28 cellular contexts compared by ENCODE assay signal in genomic region chr2:133418021-133418420, GRCh38.
A peak's percentile ranks its signal among the peaks of the same experiment; 100 is the strongest.
DNase-seq lines count a peak whose midpoint lies in the region; ATAC-seq, FAIRE-seq and TF ChIP-seq lines count a peak whose summit lies in the region.
"Had no signal": no experiment of that assay in that cellular context is flagged by ENCODE, and none has a peak within 500 bp of the region (broad histone marks: within the 10 kb centered on the region; RNA-seq: fewer than 3 reads in every experiment).

No MANE protein-coding gene starts in this region.

- H3K36me3 Mint-ChIP-seq in Caco-2 (ENCODE audit: insufficient read depth, unreplicated experiment) = no peaks in the 10 kb centered on the region
- H3K36me3 Mint-ChIP-seq: activated naive CD4-positive, alpha-beta T cell treated with anti-CD3 and anti-CD28 coated beads, Interleukin-2, amount 10 ng/mL, durations not matched to agents 7 days and 5 days; natural killer cell had no signal

- peak overlapping the region; percentile 53 for H3K4me2 ChIP-seq in A549

- H3K4me3 Mint-ChIP-seq in Caco-2 (ENCODE audit: unreplicated experiment) = no peak overlapping the region
- H3K4me3 Mint-ChIP-seq: activated B cell treated with CpG ODN at 0.5 μM for 24 hours; activated CD8-positive, alpha-beta T cell treated with anti-CD3 and anti-CD28 coated beads for 36 hours; activated naive CD4-positive, alpha-beta T cell treated with anti-CD3 and anti-CD28 coated beads, Interleukin-2, amount 10 ng/mL, durations not matched to agents 7 days and 5 days; natural killer cell had no signal

- TF ChIP-seq RAD21 in A549 (conservative IDR thresholded peaks at IDR 0.05 in 1 of 2, IDR thresholded peaks at IDR 0.05 in 1 of 2) = no peak

- FAIRE-seq in A549 (lab: Jason Lieb, UNC) = no peak
- FAIRE-seq: urothelium cell line had no signal

- no peak for TF ChIP-seq CTCF in A549 (IDR thresholded peaks at IDR 0.05)
- no peak for TF ChIP-seq CTCF in Caco-2 (IDR thresholded peaks at IDR 0.05; ENCODE audit: insufficient read depth in 1 of 2, low read depth in 1 of 2, low read length in 1 of 2, severe bottlenecking in 1 of 2, unreplicated experiment in 1 of 2)

- H3K9me3 Mint-ChIP-seq in Caco-2 (ENCODE audit: unreplicated experiment) = no peaks in the 10 kb centered on the region
- H3K9me3 Mint-ChIP-seq: activated B cell treated with CpG ODN at 0.5 μM for 24 hours; activated CD8-positive, alpha-beta T cell treated with anti-CD3 and anti-CD28 coated beads for 36 hours had no signal

- no TSS peak for BruUV-seq in Caco-2 (replicated peaks; lab: Mats Ljungman, UMichigan)

- WGBS in A549 (ENCODE audit: missing lambda C conversion rate) = 31% methylated on average over 2 of the region's 2 CpGs

- ATAC-seq in A549 = no peak
- ATAC-seq in GM19397 (IDR thresholded peaks at IDR 0.05; ENCODE audit: unreplicated experiment) = peak; percentile 27
- peak; percentile 39 for ATAC-seq in HG03108 (IDR thresholded peaks at IDR 0.05; ENCODE audit: unreplicated experiment)
- no peak for ATAC-seq in esophagus mucosa
- ATAC-seq: activated CD8-positive, alpha-beta T cell treated with anti-CD3 and anti-CD28 coated beads for 36 hours; left colon; natural killer cell had no signal

- CTCF ChIA-PET in A549 (lab: Yijun Ruan, JAX) = interaction anchor here (0.6 to 1.7 kb wide), 5 partner anchors 10 to 426 kb away, joined by 3 to 4 read pairs (median 3); no protein-coding TSS in a partner anchor
- CTCF ChIA-PET in Caco-2 (lab: Charles Lee) = no interaction called here

- H3K36me3 ChIP-seq in Caco-2 (ENCODE audit: control insufficient read depth, insufficient read depth, low read length) = no peaks in the 10 kb centered on the region
- H3K36me3 ChIP-seq: ascending aorta, esophagus squamous epithelium had no signal

- TF ChIP-seq POLR2A in A549 (IDR thresholded peaks at IDR 0.05; ENCODE audit: low read length) = no peak

- DNase-seq in A549 (ENCODE audit: low read depth in 1 of 2, low spot score in 1 of 2) (no peak), amniotic epithelial cell (ENCODE audit: low read depth) (peak; percentile 49), Caco-2 (no peak), NCI-H146 treated with DMSO at 0.1 percent for 48 hours (lab: John Stamatoyannopoulos, UW; ENCODE audit: unreplicated experiment) (no peak)
- DNase-seq in activated CD4-positive, alpha-beta T cell treated with anti-CD3 and anti-CD28 coated beads, Interleukin-2, amount 50 U/mL, for 4 hours = no peak
- DNase-seq: activated B cell treated with CpG ODN at 0.5 μM for 24 hours; activated CD8-positive, alpha-beta T cell treated with anti-CD3 and anti-CD28 coated beads for 36 hours; activated naive CD4-positive, alpha-beta T cell treated with anti-CD3 and anti-CD28 coated beads, Interleukin-2, amount 10 ng/mL, durations not matched to agents 7 days and 5 days; activated T-cell treated with anti-CD3 and anti-CD28 coated beads, Interleukin-2, amount 50 U/mL, for 1 hour; cerebellar nuclear complex; DND-41; effector CD8-positive, alpha-beta T cell; esophagus squamous epithelium; HCEC 1CT; KG1; left colon; natural killer cell; NCI-H2029 treated with DMSO at 0.1 percent for 48 hours; NCI-H446; posterior cingulate gyrus; RPMI8226; T1000 had no signal

- no peak overlapping the region for H3K27ac Mint-ChIP-seq in Caco-2 (ENCODE audit: unreplicated experiment)
- H3K27ac Mint-ChIP-seq: activated B cell treated with CpG ODN at 0.5 μM for 24 hours; activated CD8-positive, alpha-beta T cell treated with anti-CD3 and anti-CD28 coated beads for 36 hours; activated naive CD4-positive, alpha-beta T cell treated with anti-CD3 and anti-CD28 coated beads, Interleukin-2, amount 10 ng/mL, durations not matched to agents 7 days and 5 days; natural killer cell had no signal

- POLR2A ChIA-PET in A549 (lab: Yijun Ruan, JAX) (no interaction called here), Caco-2 (lab: Charles Lee) (no interaction called here)

- H3K4me3 ChIP-seq in A549 (no peak overlapping the region), Caco-2 (ENCODE audit: low read depth, low read length) (no peak overlapping the region)
- H3K4me3 ChIP-seq: ascending aorta, esophagus squamous epithelium had no signal

- peak overlapping the region in 1 of 2 experiments; percentile 66; a peak in 3 of 6 replicates for H3K27ac ChIP-seq in A549
- H3K27ac ChIP-seq: 22Rv1, ascending aorta, esophagus squamous epithelium had no signal

- H3K9me3 ChIP-seq in A549 (no peaks in the 10 kb centered on the region), Caco-2 (no peaks in the 10 kb centered on the region)
- H3K9me3 ChIP-seq: ascending aorta, esophagus squamous epithelium had no signal

- H3K27me3 ChIP-seq in Caco-2 (replicated peaks; ENCODE audit: control insufficient read depth, insufficient read depth, low read length) = no peaks in the 10 kb centered on the region
- H3K27me3 ChIP-seq: ascending aorta, esophagus squamous epithelium had no signal

- intact Hi-C loops in Caco-2 (cut with micrococcal nuclease; ENCODE audit: unreplicated experiment) = no loop called here

- no peaks in the 10 kb centered on the region for H3K27me3 Mint-ChIP-seq in Caco-2 (ENCODE audit: insufficient read depth, unreplicated experiment)
- H3K27me3 Mint-ChIP-seq: activated B cell treated with CpG ODN at 0.5 μM for 24 hours; activated CD8-positive, alpha-beta T cell treated with anti-CD3 and anti-CD28 coated beads for 36 hours; activated naive CD4-positive, alpha-beta T cell treated with anti-CD3 and anti-CD28 coated beads, Interleukin-2, amount 10 ng/mL, durations not matched to agents 7 days and 5 days had no signal

- no peak for TF ChIP-seq EP300 in A549 (IDR thresholded peaks at IDR 0.05)

- peaks cover 24% of the 10 kb centered on the region for H3K4me1 Mint-ChIP-seq in Caco-2 (ENCODE audit: low read depth, unreplicated experiment)
- H3K4me1 Mint-ChIP-seq: activated B cell treated with CpG ODN at 0.5 μM for 24 hours; activated naive CD4-positive, alpha-beta T cell treated with anti-CD3 and anti-CD28 coated beads, Interleukin-2, amount 10 ng/mL, durations not matched to agents 7 days and 5 days; natural killer cell had no signal

- H3K4me1 ChIP-seq in A549 (peaks cover 68% of the 10 kb centered on the region), Caco-2 (peaks cover 26% of the 10 kb centered on the region)
- H3K4me1 ChIP-seq: ascending aorta had no signal

TF ChIP-seq in A549, 52 proteins besides CTCF, POLR2A, EP300 and RAD21:
- TF ChIP-seq MYC (IDR thresholded peaks at IDR 0.05; ENCODE audit: borderline replicate concordance, low read length) (no peak), HEYL (CRISPR knock-in tag; IDR thresholded peaks at IDR 0.05) (no peak), CHD2 (IDR thresholded peaks at IDR 0.05; ENCODE audit: low read length, partially characterized antibody) (no peak), RNF2 (IDR thresholded peaks at IDR 0.05; ENCODE audit: borderline replicate concordance, low read depth) (no peak), HOXA7 (CRISPR knock-in tag; IDR thresholded peaks at IDR 0.05) (no peak), NPAS2 (CRISPR knock-in tag; IDR thresholded peaks at IDR 0.05; ENCODE audit: borderline replicate concordance) (no peak), HOXB5 (CRISPR knock-in tag; IDR thresholded peaks at IDR 0.05) (no peak), CEBPB (IDR thresholded peaks at IDR 0.05) (no peak), NFE2L2 (conservative IDR thresholded peaks at IDR 0.05; ENCODE audit: low read length) (no peak), FOSL2 (IDR thresholded peaks at IDR 0.05) (no peak), FOSL2 (CRISPR knock-in tag; IDR thresholded peaks at IDR 0.05) (no peak), GATA3 (IDR thresholded peaks at IDR 0.05; ENCODE audit: borderline replicate concordance) (no peak), ZFP36 (IDR thresholded peaks at IDR 0.05; ENCODE audit: borderline replicate concordance, partially characterized antibody) (no peak), CBX2 (IDR thresholded peaks at IDR 0.05; ENCODE audit: borderline replicate concordance, low read depth) (no peak), KDM5A (IDR thresholded peaks at IDR 0.05) (no peak), SMC3 (IDR thresholded peaks at IDR 0.05) (no peak)
- TF ChIP-seq, protein P1, sequence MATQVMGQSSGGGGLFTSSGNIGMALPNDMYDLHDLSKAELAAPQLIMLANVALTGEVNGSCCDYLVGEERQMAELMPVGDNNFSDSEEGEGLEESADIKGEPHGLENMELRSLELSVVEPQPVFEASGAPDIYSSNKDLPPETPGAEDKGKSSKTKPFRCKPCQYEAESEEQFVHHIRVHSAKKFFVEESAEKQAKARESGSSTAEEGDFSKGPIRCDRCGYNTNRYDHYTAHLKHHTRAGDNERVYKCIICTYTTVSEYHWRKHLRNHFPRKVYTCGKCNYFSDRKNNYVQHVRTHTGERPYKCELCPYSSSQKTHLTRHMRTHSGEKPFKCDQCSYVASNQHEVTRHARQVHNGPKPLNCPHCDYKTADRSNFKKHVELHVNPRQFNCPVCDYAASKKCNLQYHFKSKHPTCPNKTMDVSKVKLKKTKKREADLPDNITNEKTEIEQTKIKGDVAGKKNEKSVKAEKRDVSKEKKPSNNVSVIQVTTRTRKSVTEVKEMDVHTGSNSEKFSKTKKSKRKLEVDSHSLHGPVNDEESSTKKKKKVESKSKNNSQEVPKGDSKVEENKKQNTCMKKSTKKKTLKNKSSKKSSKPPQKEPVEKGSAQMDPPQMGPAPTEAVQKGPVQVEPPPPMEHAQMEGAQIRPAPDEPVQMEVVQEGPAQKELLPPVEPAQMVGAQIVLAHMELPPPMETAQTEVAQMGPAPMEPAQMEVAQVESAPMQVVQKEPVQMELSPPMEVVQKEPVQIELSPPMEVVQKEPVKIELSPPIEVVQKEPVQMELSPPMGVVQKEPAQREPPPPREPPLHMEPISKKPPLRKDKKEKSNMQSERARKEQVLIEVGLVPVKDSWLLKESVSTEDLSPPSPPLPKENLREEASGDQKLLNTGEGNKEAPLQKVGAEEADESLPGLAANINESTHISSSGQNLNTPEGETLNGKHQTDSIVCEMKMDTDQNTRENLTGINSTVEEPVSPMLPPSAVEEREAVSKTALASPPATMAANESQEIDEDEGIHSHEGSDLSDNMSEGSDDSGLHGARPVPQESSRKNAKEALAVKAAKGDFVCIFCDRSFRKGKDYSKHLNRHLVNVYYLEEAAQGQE (IDR thresholded peaks at IDR 0.05) = no peak

Comparison
In these comparisons a context has a peak if more than half of its experiments do, and no peak if none do; other contexts are left out.
1. ATAC-seq: peak in GM19397 (single experiment) and HG03108 (single experiment); none in A549 (0 of 2) and esophagus mucosa (single experiment).